In genomic region chr19:51615991-51616390, GRCh38 we compare ENCODE assay signal across 26 cellular contexts. TPM values are rescaled to one million over a fixed set of nuclear protein-coding genes. Genes with fewer than 3 reads are reported as not detected.
"Had no signal": no experiment of that assay in that cellular context is flagged by ENCODE, and none has a peak within 500 bp of the region (broad histone marks: within the 10 kb centered on the region; RNA-seq: fewer than 3 reads in every experiment).

No MANE protein-coding gene starts in this region.

- H3K9me3 ChIP-seq: pancreas, prostate gland, right lobe of liver, testis had no signal

- ATAC-seq: heart left ventricle; left lobe of liver; natural killer cell; pancreas; right lobe of liver; stimulated activated effector memory CD8-positive, alpha-beta T cell treated with anti-CD3 and anti-CD28 coated beads, Interleukin-12 subunit alpha, Interleukin-12 subunit beta, amount 100 ng/mL, for 72 hours; stimulated activated naive CD8-positive, alpha-beta T cell treated with anti-CD3 and anti-CD28 coated beads, Interleukin-15, amount 100 ng/mL, for 72 hours had no signal

- H3K27ac Mint-ChIP-seq: endodermal cell; mesothelial cell of epicardium; natural killer cell; stimulated activated effector memory CD8-positive, alpha-beta T cell treated with anti-CD3 and anti-CD28 coated beads, Interleukin-12 subunit alpha, Interleukin-12 subunit beta, amount 100 ng/mL, for 72 hours; stimulated activated naive CD8-positive, alpha-beta T cell treated with anti-CD3 and anti-CD28 coated beads, Interleukin-15, amount 100 ng/mL, for 72 hours had no signal

- H3K36me3 ChIP-seq: heart left ventricle, pancreas, prostate gland, right lobe of liver, tibial nerve had no signal

- DNase-seq: effector CD4-positive, alpha-beta T cell; endodermal cell; heart left ventricle; hypothalamus; kidney glomerular epithelial cell; natural killer cell; nucleus accumbens; pancreas; stimulated activated CD4-positive, alpha-beta T cell treated with anti-CD3 and anti-CD28 coated beads, Interleukin-4, amount 100 ng/mL, for 1 hour; stimulated activated CD8-positive, alpha-beta memory T cell treated with anti-CD3 and anti-CD28 coated beads, Interleukin-4, amount 100 ng/mL, for 48 hours; stimulated activated naive CD8-positive, alpha-beta T cell treated with anti-CD3 and anti-CD28 coated beads, Interleukin-15, amount 100 ng/mL, for 72 hours; testis had no signal

- H3K27me3 ChIP-seq: pancreas, right lobe of liver, testis had no signal

- H3K4me1 ChIP-seq: heart left ventricle, pancreas, prostate gland, right lobe of liver, testis, tibial nerve had no signal

- H3K4me3 ChIP-seq: coronary artery, heart left ventricle, pancreas, prostate gland, right lobe of liver, testis, tibial nerve had no signal

- H3K4me1 Mint-ChIP-seq: endodermal cell; mesothelial cell of epicardium; neural crest cell; stimulated activated effector memory CD8-positive, alpha-beta T cell treated with anti-CD3 and anti-CD28 coated beads, Interleukin-12 subunit alpha, Interleukin-12 subunit beta, amount 100 ng/mL, for 72 hours; stimulated activated naive CD8-positive, alpha-beta T cell treated with anti-CD3 and anti-CD28 coated beads, Interleukin-15, amount 100 ng/mL, for 72 hours had no signal

- H3K27ac ChIP-seq: coronary artery, heart left ventricle, pancreas, prostate gland, right lobe of liver, testis, tibial nerve had no signal

- H3K9me3 Mint-ChIP-seq: neural crest cell had no signal

- H3K36me3 Mint-ChIP-seq: natural killer cell; stimulated activated effector memory CD8-positive, alpha-beta T cell treated with anti-CD3 and anti-CD28 coated beads, Interleukin-12 subunit alpha, Interleukin-12 subunit beta, amount 100 ng/mL, for 72 hours had no signal

- H3K4me3 Mint-ChIP-seq: endodermal cell; mesothelial cell of epicardium; natural killer cell; neural crest cell; stimulated activated effector memory CD8-positive, alpha-beta T cell treated with anti-CD3 and anti-CD28 coated beads, Interleukin-12 subunit alpha, Interleukin-12 subunit beta, amount 100 ng/mL, for 72 hours; stimulated activated naive CD8-positive, alpha-beta T cell treated with anti-CD3 and anti-CD28 coated beads, Interleukin-15, amount 100 ng/mL, for 72 hours had no signal

RNA-seq across cellular contexts. Expression of gene SIGLEC5, which starts 14.2 kb away (rescaled TPM):
- total RNA-seq: chondrocyte, dermis microvascular lymphatic vessel endothelial cell, endodermal cell, endothelial cell of umbilical vein, fibroblast of lung, left lobe of liver, mesothelial cell of epicardium, myocyte, neural crest cell, prostate gland, renal cortical epithelial cell, testis had no signal

RNA-seq across cellular contexts. Expression of gene SIGLEC14, which starts 30.6 kb away (rescaled TPM):
- total RNA-seq: chondrocyte, dermis microvascular lymphatic vessel endothelial cell, endodermal cell, endothelial cell of umbilical vein, fibroblast of lung, mesothelial cell of epicardium, myocyte, neural crest cell, renal cortical epithelial cell had no signal
